ENCODE assay signal across 10 cellular contexts in the genomic region with DNA sequence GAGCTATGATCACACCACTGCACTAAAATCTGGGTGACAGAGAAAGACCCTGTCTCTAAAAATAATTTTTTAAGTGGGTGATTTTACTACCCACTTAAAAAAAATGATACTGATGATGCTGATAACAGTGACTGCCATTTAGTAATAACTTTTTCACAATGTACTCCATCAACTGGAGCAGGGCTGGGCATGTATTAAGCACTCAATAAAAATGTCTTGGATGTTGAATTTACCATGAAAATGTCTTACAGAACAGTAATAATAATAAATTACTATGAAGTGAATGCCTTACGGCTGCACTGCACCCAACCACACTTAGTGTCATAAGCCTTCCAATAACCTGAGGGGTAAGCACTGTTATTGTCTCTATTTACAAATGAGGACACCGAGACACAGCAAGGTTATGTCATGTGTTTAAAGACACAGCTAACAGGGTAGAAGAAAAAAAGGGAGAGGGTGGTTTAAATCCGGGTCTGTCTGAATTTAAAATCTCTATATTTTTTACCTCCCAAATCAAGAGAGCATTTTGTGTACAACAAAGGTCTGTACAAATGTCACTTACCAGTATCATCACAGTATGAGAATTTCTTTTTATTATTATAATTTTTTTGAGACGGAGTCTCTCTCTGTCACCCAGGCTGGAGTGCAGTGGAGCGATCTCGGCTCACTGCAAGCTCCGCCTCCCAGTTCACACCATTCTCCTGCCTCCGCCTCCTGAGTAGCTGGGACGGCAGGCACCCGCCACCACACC. TPM values are rescaled to one million over a fixed set of nuclear protein-coding genes. Genes with fewer than 3 reads are reported as not detected.
"Had no signal": no experiment of that assay in that cellular context is flagged by ENCODE, and none has a peak within 500 bp of the region (broad histone marks: within the 10 kb centered on the region; RNA-seq: fewer than 3 reads in every experiment).

No MANE protein-coding gene starts in this region.

- H3K4me1 Mint-ChIP-seq: IgD-negative memory B cell had no signal

- H3K27ac Mint-ChIP-seq: HFFc6, IgD-negative memory B cell had no signal

- H3K27ac ChIP-seq: GM23248 had no signal

- ATAC-seq: HCT116, HepG2 had no signal

- FAIRE-seq: HepG2 had no signal

- H3K4me3 ChIP-seq: GM23248, HAP-1 had no signal

- DNase-seq: GM23248, GOT3, H7, HFFc6, KG1 had no signal

- H3K9me3 ChIP-seq: HAP-1 had no signal

- H3K4me3 Mint-ChIP-seq: HFFc6, IgD-negative memory B cell had no signal

- H3K9me3 Mint-ChIP-seq: HFFc6, IgD-negative memory B cell had no signal

- H3K36me3 ChIP-seq: HAP-1 had no signal

- H3K4me1 ChIP-seq: HAP-1 had no signal

RNA-seq across cellular contexts. Expression of gene RIMS4, which starts 21.5 kb away (rescaled TPM):
- total RNA-seq: HFFc6, HT-29 had no signal

RNA-seq across cellular contexts. Expression of gene KCNK15, which starts 43.2 kb away (rescaled TPM):
- total RNA-seq: HepG2, HT-29 had no signal
